Comparison of ENCODE assay signal across 16 cellular contexts in genomic region chr11:69969890-69970784, GRCh38.
A peak's percentile ranks its signal among the peaks of the same experiment; 100 is the strongest.
DNase-seq lines count a peak whose midpoint lies in the region; ATAC-seq, FAIRE-seq and TF ChIP-seq lines count a peak whose summit lies in the region.
"Had no signal": no experiment of that assay in that cellular context is flagged by ENCODE, and none has a peak within 500 bp of the region (broad histone marks: within the 10 kb centered on the region; RNA-seq: fewer than 3 reads in every experiment).

No MANE protein-coding gene starts in this region.

- CTCF ChIA-PET in activated CD8-positive, alpha-beta T cell treated with anti-CD3 and anti-CD28 coated beads for 36 hours (lab: Charles Lee) = no interaction called here
- CTCF ChIA-PET in activated CD8-positive, alpha-beta T cell treated with anti-CD3 and anti-CD28 coated beads, Interleukin-2, amount 10 ng/mL, durations not matched to agents 7 days and 5 days (lab: Charles Lee) = no interaction called here

- no peak for TF ChIP-seq CTCF in activated CD8-positive, alpha-beta T cell treated with anti-CD3 and anti-CD28 coated beads for 36 hours (IDR thresholded peaks at IDR 0.05)

- peak overlapping the region; percentile 64 for H3K27ac Mint-ChIP-seq in activated CD8-positive, alpha-beta T cell treated with anti-CD3 and anti-CD28 coated beads for 36 hours
- H3K27ac Mint-ChIP-seq in activated CD8-positive, alpha-beta T cell treated with anti-CD3 and anti-CD28 coated beads, Interleukin-2, amount 10 ng/mL, durations not matched to agents 7 days and 5 days = no peak overlapping the region

- intact Hi-C loops in activated CD8-positive, alpha-beta T cell treated with anti-CD3 and anti-CD28 coated beads for 36 hours (cut with micrococcal nuclease) = no loop called here

- no peak overlapping the region for H3K4me3 ChIP-seq in small intestine (ENCODE audit: low read depth in 1 of 2, low read length in 2 of 2)
- H3K4me3 ChIP-seq: lower lobe of right lung, upper lobe of right lung had no signal

- FAIRE-seq in small intestine (lab: Jason Lieb, UNC) = no peak
- no peak for FAIRE-seq in GM19239 (lab: Jason Lieb, UNC)

- no peaks in the 10 kb centered on the region for H3K9me3 ChIP-seq in small intestine (ENCODE audit: control insufficient read depth, low read depth)
- H3K9me3 ChIP-seq: lower lobe of right lung, SK-N-SH, upper lobe of right lung had no signal

- ATAC-seq in activated CD8-positive, alpha-beta T cell treated with anti-CD3 and anti-CD28 coated beads for 36 hours = peak; percentile 58
- ATAC-seq in activated CD8-positive, alpha-beta T cell treated with anti-CD3 and anti-CD28 coated beads, Interleukin-2, amount 10 ng/mL, durations not matched to agents 7 days and 5 days = no peak
- ATAC-seq in GM19455 (IDR thresholded peaks at IDR 0.05; ENCODE audit: unreplicated experiment) = no peak
- ATAC-seq: lower lobe of right lung, upper lobe of right lung had no signal

- peak overlapping the region in 1 of 2 donors; percentile 4 for H3K27ac ChIP-seq in small intestine (ENCODE audit: low read depth in 1 of 2, low read length in 1 of 2)
- H3K27ac ChIP-seq: lower lobe of right lung, parathyroid adenoma had no signal

- peaks cover 7% of the 10 kb centered on the region for H3K27me3 Mint-ChIP-seq in activated CD8-positive, alpha-beta T cell treated with anti-CD3 and anti-CD28 coated beads for 36 hours
- H3K27me3 Mint-ChIP-seq in activated CD8-positive, alpha-beta T cell treated with anti-CD3 and anti-CD28 coated beads, Interleukin-2, amount 10 ng/mL, durations not matched to agents 7 days and 5 days (ENCODE audit: low read depth) = no peaks in the 10 kb centered on the region

- H3K27me3 ChIP-seq in small intestine (ENCODE audit: control insufficient read depth in 2 of 2, insufficient read depth in 2 of 2, low read length in 2 of 2) = no peaks in the 10 kb centered on the region
- H3K27me3 ChIP-seq: upper lobe of right lung had no signal

- H3K4me1 ChIP-seq in small intestine (ENCODE audit: control insufficient read depth in 2 of 2, insufficient read depth in 1 of 2, low read depth in 1 of 2, low read length in 1 of 2) = peaks cover 0 to 5% of the 10 kb centered on the region in 2 donors
- H3K4me1 ChIP-seq: parathyroid adenoma had no signal

- 18 to 25% (median 19%) methylated on average over 21 of the region's 21 CpGs for WGBS in small intestine, 3 donors

- no peaks in the 10 kb centered on the region for H3K36me3 ChIP-seq in small intestine (ENCODE audit: control insufficient read depth in 2 of 2, insufficient read depth in 2 of 2, low read length in 2 of 2)
- H3K36me3 ChIP-seq: lower lobe of right lung, upper lobe of right lung had no signal

- no peak for TF ChIP-seq POLR2A in erythroblast (IDR thresholded peaks at IDR 0.05; ENCODE audit: low read length)

- DNase-seq in activated CD8-positive, alpha-beta T cell treated with anti-CD3 and anti-CD28 coated beads for 36 hours = peak; percentile 34
- no peak for DNase-seq in activated CD8-positive, alpha-beta T cell treated with anti-CD3 and anti-CD28 coated beads, Interleukin-2, amount 10 ng/mL, durations not matched to agents 7 days and 5 days
- DNase-seq in NCI-H69 (lab: John Stamatoyannopoulos, UW) (peak; percentile 15), erythroblast (lab: John Stamatoyannopoulos, UW) (peak; percentile 33 to 41), small intestine (peak; percentile 25), NCI-H1694 (lab: John Stamatoyannopoulos, UW) (no peak), GM19239 (ENCODE audit: insufficient read length, low spot score) (no peak)
- DNase-seq: activated CD4-positive, CD25-positive, alpha-beta regulatory T cell treated with anti-CD3 and anti-CD28 coated beads, Interleukin-2, amount 50 U/mL, for 72 hours; activated effector memory CD4-positive, alpha-beta T cell treated with anti-CD3 and anti-CD28 coated beads, Interleukin-2, amount 50 U/mL, for 16 hours; central memory CD4-positive, alpha-beta T cell; lower lobe of right lung; NCI-H2107; SK-N-SH; upper lobe of right lung had no signal

- no peaks in the 10 kb centered on the region for H3K9me3 Mint-ChIP-seq in activated CD8-positive, alpha-beta T cell treated with anti-CD3 and anti-CD28 coated beads for 36 hours
- H3K9me3 Mint-ChIP-seq in activated CD8-positive, alpha-beta T cell treated with anti-CD3 and anti-CD28 coated beads, Interleukin-2, amount 10 ng/mL, durations not matched to agents 7 days and 5 days (ENCODE audit: insufficient read depth) = no peaks in the 10 kb centered on the region

- H3K4me1 Mint-ChIP-seq in activated CD8-positive, alpha-beta T cell treated with anti-CD3 and anti-CD28 coated beads for 36 hours (ENCODE audit: low read depth) = peaks cover 9% of the 10 kb centered on the region
- H3K4me1 Mint-ChIP-seq in activated CD8-positive, alpha-beta T cell treated with anti-CD3 and anti-CD28 coated beads, Interleukin-2, amount 10 ng/mL, durations not matched to agents 7 days and 5 days (ENCODE audit: low read depth) = peaks cover 9% of the 10 kb centered on the region

- POLR2A ChIA-PET in activated CD8-positive, alpha-beta T cell treated with anti-CD3 and anti-CD28 coated beads for 36 hours (lab: Charles Lee) = no interaction called here
- POLR2A ChIA-PET in activated CD8-positive, alpha-beta T cell treated with anti-CD3 and anti-CD28 coated beads, Interleukin-2, amount 10 ng/mL, durations not matched to agents 7 days and 5 days (lab: Charles Lee) = no interaction called here

- H3K4me3 Mint-ChIP-seq in activated CD8-positive, alpha-beta T cell treated with anti-CD3 and anti-CD28 coated beads for 36 hours = peak overlapping the region; percentile 53
- no peak overlapping the region for H3K4me3 Mint-ChIP-seq in activated CD8-positive, alpha-beta T cell treated with anti-CD3 and anti-CD28 coated beads, Interleukin-2, amount 10 ng/mL, durations not matched to agents 7 days and 5 days

- H3K36me3 Mint-ChIP-seq in activated CD8-positive, alpha-beta T cell treated with anti-CD3 and anti-CD28 coated beads for 36 hours (ENCODE audit: low read depth) = no peaks in the 10 kb centered on the region
- no peaks in the 10 kb centered on the region for H3K36me3 Mint-ChIP-seq in activated CD8-positive, alpha-beta T cell treated with anti-CD3 and anti-CD28 coated beads, Interleukin-2, amount 10 ng/mL, durations not matched to agents 7 days and 5 days (ENCODE audit: low read depth)

Comparison
In these comparisons a context has a peak if more than half of its experiments do, and no peak if none do; other contexts are left out.
1. DNase-seq: peak in activated CD8-positive, alpha-beta T cell treated with anti-CD3 and anti-CD28 coated beads for 36 hours (single experiment), NCI-H69 (single experiment), erythroblast (2 of 2) and small intestine (single experiment); none in activated CD8-positive, alpha-beta T cell treated with anti-CD3 and anti-CD28 coated beads, Interleukin-2, amount 10 ng/mL, durations not matched to agents 7 days and 5 days (single experiment), NCI-H1694 (single experiment) and GM19239 (single experiment).